In genomic region chr12:91974541-91974940, GRCh38 we compare ENCODE assay signal across 24 cellular contexts.
DNase-seq lines count a peak whose midpoint lies in the region; ATAC-seq and TF ChIP-seq lines count a peak whose summit lies in the region.
"Had no signal": no experiment of that assay in that cellular context is flagged by ENCODE, and none has a peak within 500 bp of the region (broad histone marks: within the 10 kb centered on the region; RNA-seq: fewer than 3 reads in every experiment).

No MANE protein-coding gene starts in this region.

- H3K4me3 Mint-ChIP-seq in stimulated activated naive CD8-positive, alpha-beta T cell treated with anti-CD3 and anti-CD28 coated beads, Interleukin-15, amount 100 ng/mL, for 72 hours, result no peak overlapping the region
- H3K4me3 Mint-ChIP-seq in activated naive CD4-positive, alpha-beta T cell treated with anti-CD3 and anti-CD28 coated beads, Interleukin-2, amount 10 ng/mL, durations not matched to agents 7 days and 5 days, result no peak overlapping the region
- H3K4me3 Mint-ChIP-seq: activated CD8-positive, alpha-beta T cell treated with anti-CD3 and anti-CD28 coated beads for 36 hours; activated naive CD8-positive, alpha-beta T cell; activated T-helper 17 cell treated with anti-CD3 and anti-CD28 coated beads, Interleukin-2, amount 50 U/mL, for 72 hours; CD14-positive monocyte; central memory CD8-positive, alpha-beta T cell; nephron; type B pancreatic cell had no signal

- CTCF ChIA-PET in activated naive CD4-positive, alpha-beta T cell treated with anti-CD3 and anti-CD28 coated beads, Interleukin-2, amount 10 ng/mL, durations not matched to agents 7 days and 5 days (lab: Charles Lee), result interaction anchor here (0.6 kb wide), 1 partner anchor 12 kb away, joined by 3 read pairs; no protein-coding TSS in a partner anchor

- no peaks in the 10 kb centered on the region for H3K9me3 ChIP-seq in SJCRH30 (replicated peaks)
- H3K9me3 ChIP-seq: ascending aorta, SJSA1 had no signal

- H3K36me3 Mint-ChIP-seq in activated naive CD4-positive, alpha-beta T cell treated with anti-CD3 and anti-CD28 coated beads, Interleukin-2, amount 10 ng/mL, durations not matched to agents 7 days and 5 days, result peaks cover 17% of the 10 kb centered on the region
- H3K36me3 Mint-ChIP-seq: CD14-positive monocyte, type B pancreatic cell had no signal

- DNase-seq in EH (ENCODE audit: low read depth) (peak; percentile 66), fibroblast of mammary gland (ENCODE audit: low read depth) (peak; percentile 18), retinal pigment epithelial cell (ENCODE audit: low read depth) (peak; percentile 65), SJCRH30 (no peak)
- DNase-seq in stimulated activated naive CD8-positive, alpha-beta T cell treated with anti-CD3 and anti-CD28 coated beads, Interleukin-15, amount 100 ng/mL, for 72 hours, result no peak
- no peak for DNase-seq in activated naive CD4-positive, alpha-beta T cell treated with anti-CD3 and anti-CD28 coated beads, Interleukin-2, amount 10 ng/mL, durations not matched to agents 7 days and 5 days
- DNase-seq: activated CD8-positive, alpha-beta T cell treated with anti-CD3 and anti-CD28 coated beads for 36 hours; Calu3; kidney; NCI-H1092; NCI-H1694 treated with DMSO at 0.1 percent for 48 hours; NCI-H526; right cardiac atrium; stimulated activated CD4-positive, alpha-beta T cell treated with anti-CD3 and anti-CD28 coated beads, Interleukin-2, amount 100 ng/mL, for 48 hours had no signal

- peaks cover 18% of the 10 kb centered on the region for H3K4me1 Mint-ChIP-seq in stimulated activated naive CD8-positive, alpha-beta T cell treated with anti-CD3 and anti-CD28 coated beads, Interleukin-15, amount 100 ng/mL, for 72 hours
- peaks cover 22% of the 10 kb centered on the region for H3K4me1 Mint-ChIP-seq in activated naive CD4-positive, alpha-beta T cell treated with anti-CD3 and anti-CD28 coated beads, Interleukin-2, amount 10 ng/mL, durations not matched to agents 7 days and 5 days

- H3K27ac ChIP-seq in SJCRH30, result no peak overlapping the region
- H3K27ac ChIP-seq: ascending aorta, SJSA1 had no signal

- no peaks in the 10 kb centered on the region for H3K27me3 ChIP-seq in SJCRH30
- H3K27me3 ChIP-seq: ascending aorta, SJSA1 had no signal

- H3K27me3 Mint-ChIP-seq in stimulated activated naive CD8-positive, alpha-beta T cell treated with anti-CD3 and anti-CD28 coated beads, Interleukin-15, amount 100 ng/mL, for 72 hours, result no peaks in the 10 kb centered on the region
- H3K27me3 Mint-ChIP-seq in activated naive CD4-positive, alpha-beta T cell treated with anti-CD3 and anti-CD28 coated beads, Interleukin-2, amount 10 ng/mL, durations not matched to agents 7 days and 5 days, result no peaks in the 10 kb centered on the region
- H3K27me3 Mint-ChIP-seq: activated CD8-positive, alpha-beta T cell treated with anti-CD3 and anti-CD28 coated beads for 36 hours; activated naive CD8-positive, alpha-beta T cell; activated T-helper 17 cell treated with anti-CD3 and anti-CD28 coated beads, Interleukin-2, amount 50 U/mL, for 72 hours; central memory CD8-positive, alpha-beta T cell; type B pancreatic cell had no signal

- TF ChIP-seq CTCF in fibroblast of mammary gland (conservative IDR thresholded peaks at IDR 0.05; ENCODE audit: control insufficient read depth, insufficient read depth, low read depth, low read length) (no peak), retinal pigment epithelial cell (conservative IDR thresholded peaks at IDR 0.05; ENCODE audit: low read depth, low read length) (no peak)

- H3K4me1 ChIP-seq in SJCRH30, result no peaks in the 10 kb centered on the region

- peaks cover 12 to 14% of the 10 kb centered on the region in 2 donors for H3K9me3 Mint-ChIP-seq in stimulated activated naive CD8-positive, alpha-beta T cell treated with anti-CD3 and anti-CD28 coated beads, Interleukin-15, amount 100 ng/mL, for 72 hours
- H3K9me3 Mint-ChIP-seq in activated naive CD4-positive, alpha-beta T cell treated with anti-CD3 and anti-CD28 coated beads, Interleukin-2, amount 10 ng/mL, durations not matched to agents 7 days and 5 days, result peaks cover 32% of the 10 kb centered on the region
- H3K9me3 Mint-ChIP-seq: activated T-helper 17 cell treated with anti-CD3 and anti-CD28 coated beads, Interleukin-2, amount 50 U/mL, for 72 hours had no signal

- no peak overlapping the region for H3K27ac Mint-ChIP-seq in stimulated activated naive CD8-positive, alpha-beta T cell treated with anti-CD3 and anti-CD28 coated beads, Interleukin-15, amount 100 ng/mL, for 72 hours
- no peak overlapping the region for H3K27ac Mint-ChIP-seq in activated naive CD4-positive, alpha-beta T cell treated with anti-CD3 and anti-CD28 coated beads, Interleukin-2, amount 10 ng/mL, durations not matched to agents 7 days and 5 days
- H3K27ac Mint-ChIP-seq: activated CD8-positive, alpha-beta T cell treated with anti-CD3 and anti-CD28 coated beads for 36 hours; activated naive CD8-positive, alpha-beta T cell; activated T-helper 17 cell treated with anti-CD3 and anti-CD28 coated beads, Interleukin-2, amount 50 U/mL, for 72 hours; CD14-positive monocyte; type B pancreatic cell had no signal

- H3K36me3 ChIP-seq in SJCRH30, result no peaks in the 10 kb centered on the region
- H3K36me3 ChIP-seq: ascending aorta, SJSA1 had no signal

- peak; percentile 58 for ATAC-seq in SK-N-SH treated with all-trans-retinoic acid at 6 μM for 48 hours
- ATAC-seq in stimulated activated naive CD8-positive, alpha-beta T cell treated with anti-CD3 and anti-CD28 coated beads, Interleukin-15, amount 100 ng/mL, for 72 hours, result no peak
- ATAC-seq: activated CD8-positive, alpha-beta T cell treated with anti-CD3 and anti-CD28 coated beads for 36 hours; activated T-helper 17 cell treated with anti-CD3 and anti-CD28 coated beads, Interleukin-2, amount 50 U/mL, for 72 hours; Panc1; right cardiac atrium had no signal

- H3K4me3 ChIP-seq in fibroblast of mammary gland (ENCODE audit: control insufficient read depth, low read depth, low read length), result no peak overlapping the region
- no peak overlapping the region for H3K4me3 ChIP-seq in retinal pigment epithelial cell (ENCODE audit: low read length)
- H3K4me3 ChIP-seq in SJCRH30, result no peak overlapping the region
- H3K4me3 ChIP-seq: ascending aorta, SJSA1 had no signal

TF ChIP-seq in SK-N-SH treated with all-trans-retinoic acid at 6 μM for 48 hours, 23 proteins besides CTCF, POLR2A, EP300 and RAD21:
- no peak for TF ChIP-seq CREB5 (CRISPR knock-in tag; IDR thresholded peaks at IDR 0.05; ENCODE audit: low read depth)
- TF ChIP-seq ISL1 (CRISPR knock-in tag; IDR thresholded peaks at IDR 0.05), result 0 out of 2 replicates have a peak, but pooled peaks have one; percentile 10
- no peak for TF ChIP-seq ESRRG (CRISPR knock-in tag; IDR thresholded peaks at IDR 0.05)

Comparison
In these comparisons a context has a peak if more than half of its experiments do, and no peak if none do; other contexts are left out.
1. DNase-seq: peak in EH (single experiment), fibroblast of mammary gland (single experiment) and retinal pigment epithelial cell (single experiment); none in SJCRH30 (0 of 2), stimulated activated naive CD8-positive, alpha-beta T cell treated with anti-CD3 and anti-CD28 coated beads, Interleukin-15, amount 100 ng/mL, for 72 hours (0 of 2) and activated naive CD4-positive, alpha-beta T cell treated with anti-CD3 and anti-CD28 coated beads, Interleukin-2, amount 10 ng/mL, durations not matched to agents 7 days and 5 days (single experiment).